Comparison of ENCODE assay signal across 1 cellular context in the genomic region with DNA sequence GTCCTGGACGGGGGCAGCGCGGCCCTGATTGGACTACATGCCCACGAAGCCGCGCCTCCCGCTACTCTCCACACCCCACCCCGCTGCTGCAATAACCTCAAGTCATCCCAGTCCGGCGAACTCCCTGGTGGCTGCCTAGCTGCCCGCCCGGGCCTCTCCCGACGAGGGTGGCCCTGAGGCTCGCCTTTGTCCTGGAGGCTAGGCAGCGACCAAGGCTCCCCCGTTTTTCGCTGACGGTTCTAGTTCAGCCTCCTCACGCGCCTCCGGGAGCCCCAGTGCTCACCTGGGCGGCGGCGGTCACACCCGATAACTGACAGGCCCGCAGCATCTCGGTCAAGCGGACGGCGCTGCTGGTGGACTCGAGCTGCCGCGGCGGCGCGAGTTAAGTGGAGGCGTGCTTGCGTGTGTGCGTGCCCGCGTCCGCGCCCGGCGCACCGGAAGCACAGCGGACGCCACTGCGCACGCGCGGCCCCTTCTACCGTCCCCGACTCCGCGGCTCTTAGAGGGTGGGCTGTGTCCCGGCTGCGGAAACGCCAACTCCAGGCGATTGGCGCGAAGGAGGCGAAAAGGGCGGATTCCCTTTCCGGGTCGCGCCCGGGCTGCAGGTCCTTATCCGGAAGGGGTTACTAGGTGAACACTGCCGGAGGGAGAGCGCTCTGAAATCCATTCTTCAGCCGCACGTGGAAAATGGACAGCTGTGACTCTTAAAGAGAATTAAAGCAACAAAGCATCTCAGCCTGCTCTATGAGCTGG.
A peak's percentile ranks its signal among the peaks of the same experiment; 100 is the strongest.
TF ChIP-seq lines count a peak whose summit lies in the region.

Gene IMMT, minus strand, starts transcription at position 408 of the 753 bp plus-strand sequence. Its CDS starts 80 bp downstream, at position 328.

TF ChIP-seq in HepG2, 621 proteins besides CTCF, POLR2A, EP300 and RAD21 (continued from another document and continues in another):
- TF ChIP-seq TAF15 (IDR thresholded peaks at IDR 0.05; ENCODE audit: low read depth, low read length, poor library complexity, severe bottlenecking): peak; percentile 86
- TF ChIP-seq AKAP8 (CRISPR knock-in tag; IDR thresholded peaks at IDR 0.05): peak; percentile 88
- no peak; the same call in 1 of the 2 replicates for TF ChIP-seq TRAFD1 (CRISPR knock-in tag; IDR thresholded peaks at IDR 0.05; ENCODE audit: borderline replicate concordance)
- peak; percentile 92 for TF ChIP-seq ZBTB14 (CRISPR knock-in tag; IDR thresholded peaks at IDR 0.05)
- no peak for TF ChIP-seq ARID2 (CRISPR knock-in tag; IDR thresholded peaks at IDR 0.05; ENCODE audit: borderline replicate concordance)
- TF ChIP-seq BRF2 (CRISPR knock-in tag; IDR thresholded peaks at IDR 0.05): peak; percentile 87
- TF ChIP-seq, protein P1, sequence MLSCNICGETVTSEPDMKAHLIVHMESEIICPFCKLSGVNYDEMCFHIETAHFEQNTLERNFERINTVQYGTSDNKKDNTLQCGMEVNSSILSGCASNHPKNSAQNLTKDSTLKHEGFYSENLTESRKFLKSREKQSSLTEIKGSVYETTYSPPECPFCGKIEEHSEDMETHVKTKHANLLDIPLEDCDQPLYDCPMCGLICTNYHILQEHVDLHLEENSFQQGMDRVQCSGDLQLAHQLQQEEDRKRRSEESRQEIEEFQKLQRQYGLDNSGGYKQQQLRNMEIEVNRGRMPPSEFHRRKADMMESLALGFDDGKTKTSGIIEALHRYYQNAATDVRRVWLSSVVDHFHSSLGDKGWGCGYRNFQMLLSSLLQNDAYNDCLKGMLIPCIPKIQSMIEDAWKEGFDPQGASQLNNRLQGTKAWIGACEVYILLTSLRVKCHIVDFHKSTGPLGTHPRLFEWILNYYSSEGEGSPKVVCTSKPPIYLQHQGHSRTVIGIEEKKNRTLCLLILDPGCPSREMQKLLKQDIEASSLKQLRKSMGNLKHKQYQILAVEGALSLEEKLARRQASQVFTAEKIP (CRISPR knock-in tag; IDR thresholded peaks at IDR 0.05; ENCODE audit: borderline replicate concordance): no peak
- TF ChIP-seq POLR2AphosphoS2 (IDR thresholded peaks at IDR 0.05; ENCODE audit: low read depth, low read length): peak; percentile 79; the same call in 1 of the 2 replicates
- peak; percentile 97; the same call in 1 of the 2 replicates for TF ChIP-seq ZNF224 (CRISPR knock-in tag; IDR thresholded peaks at IDR 0.05)
- peak; percentile 92 for TF ChIP-seq THAP11 (CRISPR knock-in tag; IDR thresholded peaks at IDR 0.05)
- TF ChIP-seq ZNF749 (CRISPR knock-in tag; IDR thresholded peaks at IDR 0.05; ENCODE audit: borderline replicate concordance): no peak; the same call in 1 of the 2 replicates
- TF ChIP-seq NR2F6 (IDR thresholded peaks at IDR 0.05): 0 out of 2 replicates have a peak, but pooled peaks have one; percentile 27
- TF ChIP-seq NR2F6 (CRISPR knock-in tag; IDR thresholded peaks at IDR 0.05): peak; percentile 38
- TF ChIP-seq, protein P2, sequence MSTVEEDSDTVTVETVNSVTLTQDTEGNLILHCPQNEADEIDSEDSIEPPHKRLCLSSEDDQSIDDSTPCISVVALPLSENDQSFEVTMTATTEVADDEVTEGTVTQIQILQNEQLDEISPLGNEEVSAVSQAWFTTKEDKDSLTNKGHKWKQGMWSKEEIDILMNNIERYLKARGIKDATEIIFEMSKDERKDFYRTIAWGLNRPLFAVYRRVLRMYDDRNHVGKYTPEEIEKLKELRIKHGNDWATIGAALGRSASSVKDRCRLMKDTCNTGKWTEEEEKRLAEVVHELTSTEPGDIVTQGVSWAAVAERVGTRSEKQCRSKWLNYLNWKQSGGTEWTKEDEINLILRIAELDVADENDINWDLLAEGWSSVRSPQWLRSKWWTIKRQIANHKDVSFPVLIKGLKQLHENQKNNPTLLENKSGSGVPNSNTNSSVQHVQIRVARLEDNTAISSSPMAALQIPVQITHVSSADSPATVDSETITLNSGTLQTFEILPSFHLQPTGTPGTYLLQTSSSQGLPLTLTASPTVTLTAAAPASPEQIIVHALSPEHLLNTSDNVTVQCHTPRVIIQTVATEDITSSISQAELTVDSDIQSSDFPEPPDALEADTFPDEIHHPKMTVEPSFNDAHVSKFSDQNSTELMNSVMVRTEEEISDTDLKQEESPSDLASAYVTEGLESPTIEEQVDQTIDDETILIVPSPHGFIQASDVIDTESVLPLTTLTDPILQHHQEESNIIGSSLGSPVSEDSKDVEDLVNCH (CRISPR knock-in tag; IDR thresholded peaks at IDR 0.05): peak; percentile 89; the same call in 1 of the 2 replicates
- peak; percentile 89; the same call in 1 of the 2 replicates for TF ChIP-seq ZSCAN20 (CRISPR knock-in tag; IDR thresholded peaks at IDR 0.05; ENCODE audit: borderline replicate concordance)
- no peak for TF ChIP-seq CSRNP2 (CRISPR knock-in tag; conservative IDR thresholded peaks at IDR 0.05; ENCODE audit: low read depth)
- TF ChIP-seq ZNF672 (CRISPR knock-in tag; IDR thresholded peaks at IDR 0.05): no peak
- TF ChIP-seq HBP1 (CRISPR knock-in tag; IDR thresholded peaks at IDR 0.05; ENCODE audit: low read depth): peak; percentile 21; the same call in 1 of the 2 replicates
- TF ChIP-seq, protein P3, sequence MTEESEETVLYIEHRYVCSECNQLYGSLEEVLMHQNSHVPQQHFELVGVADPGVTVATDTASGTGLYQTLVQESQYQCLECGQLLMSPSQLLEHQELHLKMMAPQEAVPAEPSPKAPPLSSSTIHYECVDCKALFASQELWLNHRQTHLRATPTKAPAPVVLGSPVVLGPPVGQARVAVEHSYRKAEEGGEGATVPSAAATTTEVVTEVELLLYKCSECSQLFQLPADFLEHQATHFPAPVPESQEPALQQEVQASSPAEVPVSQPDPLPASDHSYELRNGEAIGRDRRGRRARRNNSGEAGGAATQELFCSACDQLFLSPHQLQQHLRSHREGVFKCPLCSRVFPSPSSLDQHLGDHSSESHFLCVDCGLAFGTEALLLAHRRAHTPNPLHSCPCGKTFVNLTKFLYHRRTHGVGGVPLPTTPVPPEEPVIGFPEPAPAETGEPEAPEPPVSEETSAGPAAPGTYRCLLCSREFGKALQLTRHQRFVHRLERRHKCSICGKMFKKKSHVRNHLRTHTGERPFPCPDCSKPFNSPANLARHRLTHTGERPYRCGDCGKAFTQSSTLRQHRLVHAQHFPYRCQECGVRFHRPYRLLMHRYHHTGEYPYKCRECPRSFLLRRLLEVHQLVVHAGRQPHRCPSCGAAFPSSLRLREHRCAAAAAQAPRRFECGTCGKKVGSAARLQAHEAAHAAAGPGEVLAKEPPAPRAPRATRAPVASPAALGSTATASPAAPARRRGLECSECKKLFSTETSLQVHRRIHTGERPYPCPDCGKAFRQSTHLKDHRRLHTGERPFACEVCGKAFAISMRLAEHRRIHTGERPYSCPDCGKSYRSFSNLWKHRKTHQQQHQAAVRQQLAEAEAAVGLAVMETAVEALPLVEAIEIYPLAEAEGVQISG (CRISPR knock-in tag; IDR thresholded peaks at IDR 0.05): peak; percentile 91
- no peak for TF ChIP-seq TRIM22 (IDR thresholded peaks at IDR 0.05)
- no peak for TF ChIP-seq ZNF496 (CRISPR knock-in tag; IDR thresholded peaks at IDR 0.05; ENCODE audit: insufficient replicate concordance)
- no peak for TF ChIP-seq ZNF75D (CRISPR knock-in tag; IDR thresholded peaks at IDR 0.05; ENCODE audit: borderline replicate concordance)
- peak; percentile 84 for TF ChIP-seq ZIK1 (CRISPR knock-in tag; IDR thresholded peaks at IDR 0.05; ENCODE audit: borderline replicate concordance, low read depth)
- TF ChIP-seq, protein P4, sequence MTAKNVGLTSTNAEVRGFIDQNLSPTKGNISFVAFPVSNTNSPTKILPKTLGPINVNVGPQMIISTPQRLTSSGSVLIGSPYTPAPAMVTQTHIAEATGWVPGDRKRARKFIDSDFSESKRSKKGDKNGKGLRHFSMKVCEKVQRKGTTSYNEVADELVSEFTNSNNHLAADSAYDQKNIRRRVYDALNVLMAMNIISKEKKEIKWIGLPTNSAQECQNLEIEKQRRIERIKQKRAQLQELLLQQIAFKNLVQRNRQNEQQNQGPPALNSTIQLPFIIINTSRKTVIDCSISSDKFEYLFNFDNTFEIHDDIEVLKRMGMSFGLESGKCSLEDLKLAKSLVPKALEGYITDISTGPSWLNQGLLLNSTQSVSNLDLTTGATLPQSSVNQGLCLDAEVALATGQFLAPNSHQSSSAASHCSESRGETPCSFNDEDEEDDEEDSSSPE (CRISPR knock-in tag; IDR thresholded peaks at IDR 0.05): peak; percentile 96
- TF ChIP-seq HNRNPL (IDR thresholded peaks at IDR 0.05; ENCODE audit: low read depth, low read length): peak; percentile 65; the same call in 1 of the 2 replicates
- peak; percentile 83; the same call in 1 of the 2 replicates for TF ChIP-seq HES4 (CRISPR knock-in tag; IDR thresholded peaks at IDR 0.05; ENCODE audit: borderline replicate concordance)
- no peak for TF ChIP-seq ZFP82 (CRISPR knock-in tag; IDR thresholded peaks at IDR 0.05; ENCODE audit: borderline replicate concordance)
- no peak for TF ChIP-seq SP5 (CRISPR knock-in tag; IDR thresholded peaks at IDR 0.05; ENCODE audit: borderline replicate concordance, low read depth)
- no peak for TF ChIP-seq TBP (CRISPR knock-in tag; IDR thresholded peaks at IDR 0.05)
- TF ChIP-seq ZNF33A (CRISPR knock-in tag; IDR thresholded peaks at IDR 0.05; ENCODE audit: borderline replicate concordance): no peak
- 0 out of 2 replicates have a peak, but pooled peaks have one; percentile 27 for TF ChIP-seq SIX4 (CRISPR knock-in tag; IDR thresholded peaks at IDR 0.05)
- TF ChIP-seq ZNF296 (CRISPR knock-in tag; conservative IDR thresholded peaks at IDR 0.05): peak; percentile 81
- TF ChIP-seq RFX3 (CRISPR knock-in tag; IDR thresholded peaks at IDR 0.05): no peak
- TF ChIP-seq ZNF44 (CRISPR knock-in tag; IDR thresholded peaks at IDR 0.05): peak; percentile 73; the same call in 1 of the 2 replicates
- TF ChIP-seq ZNF18 (CRISPR knock-in tag; IDR thresholded peaks at IDR 0.05; ENCODE audit: insufficient replicate concordance): peak; percentile 79
